ENCODE assay signal across 8 cellular contexts in the genomic region with DNA sequence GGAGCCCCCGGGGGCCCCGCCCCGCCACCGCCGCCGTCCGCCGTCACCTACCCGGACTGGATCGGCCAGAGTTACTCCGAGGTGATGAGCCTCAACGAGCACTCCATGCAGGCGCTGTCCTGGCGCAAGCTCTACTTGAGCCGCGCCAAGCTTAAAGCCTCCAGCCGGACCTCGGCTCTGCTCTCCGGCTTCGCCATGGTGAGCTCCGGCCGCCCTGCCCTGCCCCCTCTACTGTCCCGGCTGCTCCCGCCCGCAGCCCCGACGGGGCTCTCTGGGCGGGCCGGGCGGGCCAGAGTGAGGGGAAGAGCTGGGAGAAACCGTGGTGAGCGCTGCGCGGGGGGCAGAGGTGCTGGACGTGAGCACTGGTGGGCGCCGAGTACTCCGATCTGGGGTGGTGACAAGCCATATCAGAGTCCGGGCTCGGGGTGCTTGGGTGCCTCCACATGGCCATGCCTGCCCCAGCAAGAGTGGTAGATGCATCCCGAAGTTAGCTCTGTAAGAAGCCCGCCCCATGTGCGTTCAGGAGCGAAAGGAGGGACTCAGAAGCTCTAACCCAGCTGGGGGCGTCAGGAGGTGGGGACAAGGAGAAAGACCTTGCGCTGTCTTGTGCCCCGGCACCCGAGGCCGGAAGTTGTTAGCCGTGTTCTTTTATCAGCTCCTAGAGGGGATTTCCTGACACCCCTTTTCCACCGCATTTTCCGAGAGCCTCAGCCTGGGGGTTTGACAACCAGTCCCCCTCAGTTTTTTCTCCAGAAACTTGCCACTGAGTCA. TPM values are rescaled to one million over a fixed set of nuclear protein-coding genes. Genes with fewer than 3 reads are reported as not detected.
A peak's percentile ranks its signal among the peaks of the same experiment; 100 is the strongest.
DNase-seq lines count a peak whose midpoint lies in the region; ATAC-seq, FAIRE-seq and TF ChIP-seq lines count a peak whose summit lies in the region.

No MANE protein-coding gene starts in this region.

- no peaks in the 10 kb centered on the region for H3K27me3 Mint-ChIP-seq in mesothelial cell of epicardium (ENCODE audit: low read depth)

- no peak for TF ChIP-seq POLR2A in A549 (IDR thresholded peaks at IDR 0.05; ENCODE audit: low read length)
- no peak for TF ChIP-seq POLR2A in H1 (IDR thresholded peaks at IDR 0.05; ENCODE audit: control extremely low read depth in 1 of 2, low read depth in 2 of 2, low read length in 2 of 2)

- peak overlapping the region; percentile 18 for H4K5ac ChIP-seq in H1 (ENCODE audit: insufficient read length, low read depth, low read length)

- H3K27me3 ChIP-seq in H1 (replicated peaks in 1 of 4; ENCODE audit: control insufficient read depth in 3 of 4, extremely low read depth in 1 of 4, insufficient read depth in 3 of 4, low read length in 3 of 4), result no peaks in the 10 kb centered on the region

- H3K9me3 Mint-ChIP-seq in mesothelial cell of epicardium, result no peaks in the 10 kb centered on the region

- peak; percentile 68 to 75 for DNase-seq in A549 (ENCODE audit: low read depth in 1 of 2, low spot score in 1 of 2)
- DNase-seq in GM18507 (ENCODE audit: extremely low spot score, insufficient read length, low read depth), result no peak
- DNase-seq in NCI-H510A treated with DMSO at 0.1 percent for 48 hours (lab: John Stamatoyannopoulos, UW), result peak; percentile 61
- DNase-seq in activated CD8-positive, alpha-beta memory T cell treated with anti-CD3 and anti-CD28 coated beads for 4 hours (ENCODE audit: low read depth in 2 of 2), result peak; percentile 83 to 94
- peak; percentile 27 to 77 for DNase-seq in H1 (ENCODE audit: low read depth in 1 of 2, low spot score in 2 of 2)
- DNase-seq in mesothelial cell of epicardium (ENCODE audit: low spot score in 2 of 2, unreplicated experiment in 2 of 2), result peak; percentile 32 to 64
- peak; percentile 77 to 86 for DNase-seq in stimulated activated CD8-positive, alpha-beta memory T cell treated with anti-CD3 and anti-CD28 coated beads, Interleukin-2, amount 100 ng/mL, for 48 hours (ENCODE audit: low read depth in 2 of 2)

- no peak overlapping the region for H3K18ac ChIP-seq in H1 (ENCODE audit: extremely low read depth, low read length)

- no peak overlapping the region for H2BK15ac ChIP-seq in H1 (ENCODE audit: low read length)

- 4% methylated on average over 37 of the region's 52 CpGs for WGBS in A549 (ENCODE audit: missing lambda C conversion rate)
- 2% methylated on average over 41 of the region's 52 CpGs; no CpG with 5 or more reads in 1 of the 2 experiments for WGBS in H1 (ENCODE audit: extremely low coverage in 1 of 2, insufficient coverage in 1 of 2, insufficient read length in 1 of 2, insufficient replicate concordance in 2 of 2, low coverage in 1 of 2, low lambda C conversion rate in 2 of 2, missing lambda C conversion rate in 1 of 2), 2 experiments

- no peak overlapping the region for H3K4ac ChIP-seq in H1 (replicated peaks; ENCODE audit: insufficient read length, low read depth, low read length)

- no peak overlapping the region for H2BK20ac ChIP-seq in H1 (ENCODE audit: low read length)

- H3K4me3 Mint-ChIP-seq in mesothelial cell of epicardium, result peak overlapping the region; percentile 77

- peak; percentile 1; the same call in 1 of the 3 replicates for TF ChIP-seq CTCF in A549 (IDR thresholded peaks at IDR 0.05)
- TF ChIP-seq CTCF in H1 (IDR thresholded peaks at IDR 0.05; ENCODE audit: control extremely low read depth in 1 of 3, insufficient read depth in 1 of 3, low read depth in 1 of 3, low read length in 3 of 3), result no peak
- no peak for TF ChIP-seq CTCF in mesothelial cell of epicardium (IDR thresholded peaks at IDR 0.05; ENCODE audit: unreplicated experiment)

- no peak overlapping the region for H4K91ac ChIP-seq in H1 (replicated peaks; ENCODE audit: insufficient read length, low read length)

- H3K4me2 ChIP-seq in A549 (peak overlapping the region; percentile 85), H1 (ENCODE audit: insufficient read depth in 1 of 2, low read depth in 2 of 2, low read length in 2 of 2) (peak overlapping the region; percentile 85 to 91)

- H3K36me3 Mint-ChIP-seq in mesothelial cell of epicardium, result no peaks in the 10 kb centered on the region

- peak overlapping the region; percentile 53 to 79 (median 72); a peak in 6 of 7 replicates for H3K9ac ChIP-seq in H1 (replicated peaks in 1 of 4; ENCODE audit: extremely low read depth in 1 of 4, low read depth in 3 of 4, low read length in 3 of 4)

- peak overlapping the region; percentile 87 for H3K27ac Mint-ChIP-seq in mesothelial cell of epicardium

- TF ChIP-seq RAD21 in A549 (conservative IDR thresholded peaks at IDR 0.05 in 1 of 2, IDR thresholded peaks at IDR 0.05 in 1 of 2), result no peak
- TF ChIP-seq RAD21 in H1 (IDR thresholded peaks at IDR 0.05 in 1 of 2, conservative IDR thresholded peaks at IDR 0.05 in 1 of 2; ENCODE audit: low read depth in 2 of 2, low read length in 2 of 2), result peak; percentile 0 to 32; a peak in 2 of 4 replicates

- H4K20me1 ChIP-seq in H1 (replicated peaks in 1 of 2; ENCODE audit: control insufficient read depth in 1 of 2, insufficient read depth in 2 of 2, low read length in 2 of 2), result peaks cover 4 to 15% of the 10 kb centered on the region in 2 experiments

- CTCF ChIA-PET in A549 (lab: Yijun Ruan, JAX), result interaction anchor here (0.6 to 12.4 kb wide), 24 partner anchors 10 to 184 kb away, joined by 3 to 190 read pairs (median 6); a partner anchor contains a TSS
- CTCF ChIA-PET in H1 (lab: Charles Lee; ENCODE audit: partially characterized antibody), result interaction anchor here (0.6 to 7.1 kb wide), 33 partner anchors 10 to 185 kb away, joined by 3 to 50 read pairs (median 4); a partner anchor contains a TSS

- POLR2A ChIA-PET in A549 (lab: Yijun Ruan, JAX), result interaction anchor here (0.6 to 3.4 kb wide), 15 partner anchors 9 to 173 kb away, joined by 3 to 24 read pairs (median 5); a partner anchor contains a TSS
- POLR2A ChIA-PET in H1 (lab: Charles Lee; ENCODE audit: partially characterized antibody), result interaction anchor here (0.8 to 15.7 kb wide), 24 partner anchors 12 to 1426 kb away, joined by 3 to 374 read pairs (median 6); a partner anchor contains a TSS

- TF ChIP-seq EP300 in A549 (IDR thresholded peaks at IDR 0.05) (no peak), H1 (IDR thresholded peaks at IDR 0.05; ENCODE audit: borderline replicate concordance in 1 of 2, low read depth in 2 of 2, low read length in 2 of 2) (no peak)

- H3K4me1 Mint-ChIP-seq in mesothelial cell of epicardium, result peaks cover 22% of the 10 kb centered on the region

- H3K4me1 ChIP-seq in A549, result peaks cover 32% of the 10 kb centered on the region
- peaks cover 10 to 20% (median 14%) of the 10 kb centered on the region in 4 experiments for H3K4me1 ChIP-seq in H1 (replicated peaks in 1 of 4; ENCODE audit: control insufficient read depth in 3 of 4, insufficient read depth in 4 of 4, low read length in 3 of 4)

- no peak overlapping the region for H3K23ac ChIP-seq in H1 (ENCODE audit: insufficient read length)

- H3K27ac ChIP-seq in A549 (peak overlapping the region; percentile 77 to 92), H1 (ENCODE audit: low read depth, low read length) (peak overlapping the region; percentile 72)

- H3K79me2 ChIP-seq in H1 (ENCODE audit: control insufficient read depth in 1 of 2, insufficient read depth in 2 of 2, low read length in 2 of 2), result peaks cover 4 to 48% of the 10 kb centered on the region in 2 experiments

- FAIRE-seq in A549 (lab: Jason Lieb, UNC) (no peak), GM18507 (lab: Jason Lieb, UNC) (peak; percentile 71), H1 (lab: Jason Lieb, UNC) (no peak)

- H3K56ac ChIP-seq in H1 (replicated peaks; ENCODE audit: insufficient read length, low read depth, low read length), result no peak overlapping the region

- H3K36me3 ChIP-seq in H1 (ENCODE audit: control insufficient read depth in 2 of 4, insufficient read depth in 4 of 4, low read length in 3 of 4), result no peaks in the 10 kb centered on the region; a peak in 1 of 8 replicates

- H3K23me2 ChIP-seq in H1 (ENCODE audit: low read depth, low read length), result peaks cover 11% of the 10 kb centered on the region; the same call in 1 of the 2 replicates

- H3K79me1 ChIP-seq in H1 (ENCODE audit: low read depth, low read length), result peaks cover 19% of the 10 kb centered on the region

- peak overlapping the region; percentile 75; the same call in 1 of the 2 replicates for H2BK5ac ChIP-seq in H1 (ENCODE audit: low read depth, low read length)

- peak overlapping the region; percentile 67 for H3K4me3 ChIP-seq in A549
- H3K4me3 ChIP-seq in H1 (ENCODE audit: extremely low read depth in 1 of 4, insufficient read depth in 2 of 4, low read depth in 3 of 4, low read length in 4 of 4), result peak overlapping the region; percentile 61 to 93 (median 79)

- H3K9me3 ChIP-seq in A549, result no peaks in the 10 kb centered on the region
- no peaks in the 10 kb centered on the region for H3K9me3 ChIP-seq in H1 (ENCODE audit: insufficient read depth in 2 of 2, low read depth in 1 of 2, low read length in 1 of 2)

- ATAC-seq in A549, result peak; percentile 76 to 78
- peak; percentile 25 for ATAC-seq in HG02970 (IDR thresholded peaks at IDR 0.05; ENCODE audit: low FRiP score, unreplicated experiment)

- no peak overlapping the region for H2BK12ac ChIP-seq in H1 (ENCODE audit: low read depth, low read length)

- H3K14ac ChIP-seq in H1 (ENCODE audit: insufficient read length), result no peak overlapping the region

- no peak overlapping the region for H2AK5ac ChIP-seq in H1 (ENCODE audit: low read depth, low read length)

- H2BK120ac ChIP-seq in H1 (replicated peaks; ENCODE audit: low read depth, low read length), result no peak overlapping the region

- H4K8ac ChIP-seq in H1 (ENCODE audit: extremely low read depth, insufficient read depth, low read length), result peak overlapping the region; percentile 89

- H2AFZ ChIP-seq in H1 (ENCODE audit: low read length), result no peak overlapping the region

RNA-seq across cellular contexts. Expression of a gene that starts 0.7 kb away (rescaled TPM):
- polyA plus RNA-seq in A549 (2011; rRNA removed) (22.1 and 26.6 TPM in 2 replicates), A549 (2017; fragmentation: RNase III; extraction: RNeasy Plus Mini Kit Qiagen cat#74134 plus additional on column Dnase treatment) (17.8 to 20.2 TPM (median 18.7 TPM) in 3 replicates), H1 (2011; rRNA removed) (71.5 and 101 TPM in 2 replicates)
- polyA plus RNA-seq in A549 (2012; cell fraction: cytosol; rRNA removed), result 53.4 and 84.4 TPM in 2 replicates
- polyA plus RNA-seq in A549 (2012; cell fraction: nucleus; rRNA removed), result 34.7 and 58.1 TPM in 2 replicates
- polyA minus RNA-seq in A549 (2011; rRNA and poly(A)+ RNA removed), result 15.7 and 29.4 TPM in 2 replicates
- 28.4 and 29.9 TPM in 2 replicates for total RNA-seq in H1 (2021; fragmentation: NEBNext Ultra II Directional; extraction: Animal tissue kit (Norgen Biotek cat#: 25700))
- 41.8 TPM for polyA plus RNA-seq in H1 (2011; cell fraction: cytosol; rRNA removed)
- 39.3 TPM for polyA plus RNA-seq in H1 (2011; cell fraction: nucleus; rRNA removed)
- polyA plus RNA-seq in H1 (2012, experiment 1 of 2), result 16.2 to 31.6 TPM (median 27.3 TPM) in 4 replicates
- 24.8 TPM for polyA plus RNA-seq in H1 (2012, experiment 2 of 2)
- 27.2 TPM for polyA plus RNA-seq in H1 (2013, experiment 1 of 2)
- 31.4 TPM for polyA plus RNA-seq in H1 (2013, experiment 2 of 2)
- 21.6 and 29.6 TPM in 2 replicates for polyA minus RNA-seq in H1 (2011; rRNA and poly(A)+ RNA removed)
- polyA minus RNA-seq in H1 (2011; cell fraction: cytosol; rRNA and poly(A)+ RNA removed), result 46.5 TPM
- 26.7 TPM for polyA minus RNA-seq in H1 (2011; cell fraction: nucleus; rRNA and poly(A)+ RNA removed)
- total RNA-seq in mesothelial cell of epicardium, result 9.8 to 10.3 TPM (median 9.8 TPM) in 3 replicates

RNA-seq across cellular contexts. Expression of a gene that starts 42.4 kb away (rescaled TPM):
- polyA plus RNA-seq in A549 (2011; rRNA removed), result 0.17 and 0.47 TPM in 2 replicates
- 0.21 and 0.24 TPM in 2 replicates for polyA plus RNA-seq in A549 (2012; cell fraction: cytosol; rRNA removed)
- 0.22 and 0.33 TPM in 2 replicates for polyA plus RNA-seq in A549 (2012; cell fraction: nucleus; rRNA removed)
- polyA plus RNA-seq in A549 (2017; fragmentation: RNase III; extraction: RNeasy Plus Mini Kit Qiagen cat#74134 plus additional on column Dnase treatment), result 0.17 to 0.28 TPM (median 0.26 TPM) in 3 replicates
- 0.05 and 0.12 TPM in 2 replicates for polyA minus RNA-seq in A549 (2011; rRNA and poly(A)+ RNA removed)
- 0.34 and 0.93 TPM in 2 replicates for total RNA-seq in H1 (2021; fragmentation: NEBNext Ultra II Directional; extraction: Animal tissue kit (Norgen Biotek cat#: 25700))
- 0.22 and 0.39 TPM in 2 replicates for polyA plus RNA-seq in H1 (2011; rRNA removed)
- polyA plus RNA-seq in H1 (2011; cell fraction: cytosol; rRNA removed), result 0.87 TPM
- 0.20 TPM for polyA plus RNA-seq in H1 (2011; cell fraction: nucleus; rRNA removed)
- 0.51 to 0.70 TPM (median 0.66 TPM) in 4 replicates for polyA plus RNA-seq in H1 (2012, experiment 1 of 2)
- 0.18 TPM for polyA plus RNA-seq in H1 (2012, experiment 2 of 2)
- polyA plus RNA-seq in H1 (2013, experiment 1 of 2), result 0.47 TPM
- polyA plus RNA-seq in H1 (2013, experiment 2 of 2), result 0.61 TPM
- 0.10 and 0.44 TPM in 2 replicates for polyA minus RNA-seq in H1 (2011; rRNA and poly(A)+ RNA removed)
- not detected for polyA minus RNA-seq in H1 (2011; cell fraction: cytosol; rRNA and poly(A)+ RNA removed)
- polyA minus RNA-seq in H1 (2011; cell fraction: nucleus; rRNA and poly(A)+ RNA removed), result not detected
- 0.69 to 1.2 TPM (median 0.99 TPM) in 3 replicates for total RNA-seq in mesothelial cell of epicardium

RNA-seq across cellular contexts. Expression of a gene that starts 46.2 kb away (rescaled TPM):
- polyA plus RNA-seq in A549 (2011; rRNA removed), result 10.4 and 12.7 TPM in 2 replicates
- polyA plus RNA-seq in A549 (2012; cell fraction: cytosol; rRNA removed), result 15.0 and 25.1 TPM in 2 replicates
- polyA plus RNA-seq in A549 (2012; cell fraction: nucleus; rRNA removed), result 47.3 and 56.0 TPM in 2 replicates
- 18.1 to 18.4 TPM (median 18.3 TPM) in 3 replicates for polyA plus RNA-seq in A549 (2017; fragmentation: RNase III; extraction: RNeasy Plus Mini Kit Qiagen cat#74134 plus additional on column Dnase treatment)
- 20.4 and 34.1 TPM in 2 replicates for polyA minus RNA-seq in A549 (2011; rRNA and poly(A)+ RNA removed)
- total RNA-seq in H1 (2021; fragmentation: NEBNext Ultra II Directional; extraction: Animal tissue kit (Norgen Biotek cat#: 25700)), result 156 and 162 TPM in 2 replicates
- 111 and 167 TPM in 2 replicates for polyA plus RNA-seq in H1 (2011; rRNA removed)
- 83.9 TPM for polyA plus RNA-seq in H1 (2011; cell fraction: cytosol; rRNA removed)
- 273 TPM for polyA plus RNA-seq in H1 (2011; cell fraction: nucleus; rRNA removed)
- polyA plus RNA-seq in H1 (2012, experiment 1 of 2), result 96.2 to 111 TPM (median 103 TPM) in 4 replicates
- 36.6 TPM for polyA plus RNA-seq in H1 (2012, experiment 2 of 2)
- polyA plus RNA-seq in H1 (2013, experiment 1 of 2), result 77.1 TPM
- polyA plus RNA-seq in H1 (2013, experiment 2 of 2), result 72.5 TPM
- polyA minus RNA-seq in H1 (2011; rRNA and poly(A)+ RNA removed), result 262 and 318 TPM in 2 replicates
- 128 TPM for polyA minus RNA-seq in H1 (2011; cell fraction: cytosol; rRNA and poly(A)+ RNA removed)
- 128 TPM for polyA minus RNA-seq in H1 (2011; cell fraction: nucleus; rRNA and poly(A)+ RNA removed)
- total RNA-seq in mesothelial cell of epicardium, result 55.4 to 61.1 TPM (median 57.5 TPM) in 3 replicates
